ENCODE assay signal across 12 cellular contexts in the genomic region with DNA sequence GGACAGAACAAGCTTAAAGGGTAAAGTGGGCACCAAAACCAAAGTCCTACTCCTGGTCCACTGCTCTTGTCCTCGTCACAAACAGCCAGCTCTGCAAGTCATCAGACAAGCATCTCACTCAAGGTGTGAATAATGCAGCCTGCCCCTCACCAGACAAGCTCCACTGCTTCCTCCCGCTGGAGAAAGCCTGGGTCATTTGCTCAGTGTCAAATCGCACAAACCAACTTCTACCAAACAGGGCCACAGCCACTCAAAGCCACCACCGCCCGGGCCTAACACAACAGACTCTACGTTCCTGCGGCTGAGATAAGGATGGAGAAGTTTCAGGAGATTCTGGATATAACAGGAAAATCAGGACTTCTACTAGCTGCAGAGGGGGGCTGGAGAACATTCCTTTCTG. TPM values are rescaled to one million over a fixed set of nuclear protein-coding genes. Genes with fewer than 3 reads are reported as not detected.
DNase-seq lines count a peak whose midpoint lies in the region; ATAC-seq, FAIRE-seq and TF ChIP-seq lines count a peak whose summit lies in the region.
"Had no signal": no experiment of that assay in that cellular context is flagged by ENCODE, and none has a peak within 500 bp of the region (broad histone marks: within the 10 kb centered on the region; RNA-seq: fewer than 3 reads in every experiment).

No MANE protein-coding gene starts in this region.

- in situ Hi-C loops in GM23248 (cut with MboI): no loop called here
- in situ Hi-C loops in GM12878 (cut with MboI): no loop called here

- H3F3A ChIP-seq in GM23248 (ENCODE audit: insufficient read depth): peaks cover 3% of the 10 kb centered on the region
- peaks cover 3% of the 10 kb centered on the region for H3F3A ChIP-seq in PC-3 (ENCODE audit: low read length, unreplicated experiment)

- no peaks in the 10 kb centered on the region; the same call in 1 of the 2 replicates for H3K9me3 ChIP-seq in AG04450 (ENCODE audit: control insufficient read depth, insufficient read depth, low read length)
- H3K9me3 ChIP-seq in GM23248 (ENCODE audit: low read depth): no peaks in the 10 kb centered on the region
- no peaks in the 10 kb centered on the region for H3K9me3 ChIP-seq in GM12878 (replicated peaks; ENCODE audit: control insufficient read depth, insufficient read depth, low read length)
- H3K9me3 ChIP-seq in naive thymus-derived CD4-positive, alpha-beta T cell (ENCODE audit: control insufficient read depth in 2 of 3, low read length in 3 of 3): no peaks in the 10 kb centered on the region
- H3K9me3 ChIP-seq in osteoblast (ENCODE audit: low read depth, low read length): no peaks in the 10 kb centered on the region
- no peaks in the 10 kb centered on the region for H3K9me3 ChIP-seq in PC-3 (ENCODE audit: low read length)
- H3K9me3 ChIP-seq: upper lobe of left lung had no signal

- no peak for FAIRE-seq in GM12878 (lab: Jason Lieb, UNC)
- FAIRE-seq: GM18507 had no signal

- H3K36me3 ChIP-seq in GM23248 (ENCODE audit: low read depth) (peaks cover 4% of the 10 kb centered on the region; the same call in 1 of the 2 replicates), GM12878 (ENCODE audit: control insufficient read depth in 2 of 2, insufficient read depth in 2 of 2, low read length in 1 of 2) (peaks cover 8 to 33% of the 10 kb centered on the region in 2 experiments), osteoblast (ENCODE audit: insufficient read depth, low read length) (peaks cover 35% of the 10 kb centered on the region), PC-3 (ENCODE audit: low read depth, low read length) (peaks cover 26% of the 10 kb centered on the region)
- peaks cover 5 to 57% (median 5%) of the 10 kb centered on the region in 3 experiments for H3K36me3 ChIP-seq in naive thymus-derived CD4-positive, alpha-beta T cell (ENCODE audit: control insufficient read depth in 2 of 3, insufficient read depth in 3 of 3, low read length in 3 of 3)

- ATAC-seq in GM12878 (no peak), PC-3 (no peak), GM19455 (IDR thresholded peaks at IDR 0.05; ENCODE audit: unreplicated experiment) (no peak)
- no peak for ATAC-seq in naive thymus-derived CD4-positive, alpha-beta T cell

- H3K4me3 ChIP-seq in AG04450 (ENCODE audit: low read depth, low read length) (peak overlapping the region; percentile 79; the same call in 1 of the 2 replicates), GM23248 (no peak overlapping the region), GM12878 (peak overlapping the region; percentile 96; the same call in 1 of the 2 replicates), osteoblast (ENCODE audit: insufficient read depth, low read length) (no peak overlapping the region), PC-3 (ENCODE audit: low read length) (no peak overlapping the region)
- no peak overlapping the region for H3K4me3 ChIP-seq in naive thymus-derived CD4-positive, alpha-beta T cell (ENCODE audit: low read length)

- H2AFZ ChIP-seq in GM23248 (no peak overlapping the region), GM12878 (ENCODE audit: control insufficient read depth, low read depth, low read length) (no peak overlapping the region), osteoblast (ENCODE audit: low read length) (no peak overlapping the region), PC-3 (ENCODE audit: low read length) (no peak overlapping the region)

- no peak for TF ChIP-seq CTCF in AG04450 (IDR thresholded peaks at IDR 0.05; ENCODE audit: low read depth, low read length)
- TF ChIP-seq CTCF in GM12878 (IDR thresholded peaks at IDR 0.05 in 2 of 3, conservative IDR thresholded peaks at IDR 0.05 in 1 of 3; ENCODE audit: control insufficient read depth in 2 of 3, extremely low read depth in 1 of 3, insufficient read depth in 1 of 3, low read depth in 3 of 3, low read length in 3 of 3): no peak
- no peak for TF ChIP-seq CTCF in osteoblast (IDR thresholded peaks at IDR 0.05; ENCODE audit: extremely low read depth, low read depth, low read length)
- no peak for TF ChIP-seq CTCF in PC-3 (conservative IDR thresholded peaks at IDR 0.05; ENCODE audit: low read depth, low read length)
- no peak for TF ChIP-seq CTCF in RWPE1 (conservative IDR thresholded peaks at IDR 0.05; ENCODE audit: low read depth)

- no peaks in the 10 kb centered on the region for H3K27me3 Mint-ChIP-seq in naive thymus-derived CD4-positive, alpha-beta T cell

- H3K36me3 Mint-ChIP-seq in naive thymus-derived CD4-positive, alpha-beta T cell: peaks cover 20 to 59% (median 42%) of the 10 kb centered on the region in 5 donors

- peaks cover 0 to 6% (median 0%) of the 10 kb centered on the region in 11 donors for H3K9me3 Mint-ChIP-seq in naive thymus-derived CD4-positive, alpha-beta T cell

- no peak for TF ChIP-seq POLR2A in GM12878 (IDR thresholded peaks at IDR 0.05; ENCODE audit: low read depth, low read length)

- RAD21 ChIA-PET in GM12878 (lab: Charles Lee; ENCODE audit: unreplicated experiment): interaction anchor here (0.8 to 1.3 kb wide), 2 partner anchors 32 to 47 kb away, joined by 3 read pairs; no protein-coding TSS in a partner anchor

- peak overlapping the region in 7 of 9 donors; percentile 35 to 85 (median 81) for H3K27ac Mint-ChIP-seq in naive thymus-derived CD4-positive, alpha-beta T cell

- TF ChIP-seq RAD21 in GM12878 (IDR thresholded peaks at IDR 0.05; ENCODE audit: insufficient read depth, low read depth, low read length): no peak

- BruUV-seq in GM12878 (replicated peaks; lab: Mats Ljungman, UMichigan) (TSS peak; percentile 28), PC-3 (replicated peaks; lab: Mats Ljungman, UMichigan) (no TSS peak)

- H3K27me3 ChIP-seq in AG04450 (ENCODE audit: control insufficient read depth, insufficient read depth, low read length): no peaks in the 10 kb centered on the region
- H3K27me3 ChIP-seq in GM23248 (replicated peaks; ENCODE audit: insufficient read depth): no peaks in the 10 kb centered on the region
- H3K27me3 ChIP-seq in GM12878 (replicated peaks in 1 of 2; ENCODE audit: control insufficient read depth in 2 of 2, insufficient read depth in 2 of 2, low read length in 1 of 2): no peaks in the 10 kb centered on the region
- H3K27me3 ChIP-seq in naive thymus-derived CD4-positive, alpha-beta T cell (ENCODE audit: control insufficient read depth in 2 of 2, insufficient read depth in 2 of 2, low read length in 2 of 2): no peaks in the 10 kb centered on the region
- H3K27me3 ChIP-seq in osteoblast (ENCODE audit: insufficient read depth, low read length): no peaks in the 10 kb centered on the region
- no peaks in the 10 kb centered on the region for H3K27me3 ChIP-seq in PC-3 (ENCODE audit: low read length)
- H3K27me3 ChIP-seq: upper lobe of left lung had no signal

- CTCF ChIA-PET in AG04450 (lab: Charles Lee): interaction anchor here (1.2 to 3.6 kb wide), 3 partner anchors 15 to 130 kb away, joined by 3 to 23 read pairs (median 15); no protein-coding TSS in a partner anchor
- CTCF ChIA-PET in GM12878 (lab: Yijun Ruan, JAX): interaction anchor here (1.1 to 1.8 kb wide), 2 partner anchors 84 to 90 kb away, joined by 4 to 5 read pairs; no protein-coding TSS in a partner anchor
- CTCF ChIA-PET in naive thymus-derived CD4-positive, alpha-beta T cell (lab: Charles Lee): interaction anchor here (0.7 to 1.5 kb wide), 3 partner anchors 57 to 87 kb away, joined by 3 to 4 read pairs (median 3); no protein-coding TSS in a partner anchor
- CTCF ChIA-PET in PC-3 (lab: Charles Lee): no interaction called here
- CTCF ChIA-PET in RWPE1 (lab: Yijun Ruan, JAX): interaction anchor here (0.6 kb wide), 1 partner anchor 398 kb away, joined by 4 read pairs; the partner anchor contains the start of gene TTC22

- no peak for TF ChIP-seq EP300 in GM12878 (IDR thresholded peaks at IDR 0.05; ENCODE audit: borderline replicate concordance in 1 of 2, control insufficient read depth in 1 of 2, low read depth in 2 of 2, low read length in 2 of 2)

- POLR2A ChIA-PET in AG04450 (lab: Yijun Ruan, JAX) (interaction anchor here (0.6 kb wide), 1 partner anchor 27 kb away, joined by 5 read pairs; no protein-coding TSS in a partner anchor), GM12878 (lab: Charles Lee) (interaction anchor here (1.3 to 2.4 kb wide), 2 partner anchors 25 to 30 kb away, joined by 5 to 7 read pairs; no protein-coding TSS in a partner anchor), PC-3 (lab: Charles Lee; ENCODE audit: unreplicated experiment) (no interaction called here), RWPE1 (lab: Yijun Ruan, JAX; ENCODE audit: low non-redundant PET) (no interaction called here)
- POLR2A ChIA-PET in naive thymus-derived CD4-positive, alpha-beta T cell (lab: Charles Lee): interaction anchor here (0.8 to 3.2 kb wide), 3 partner anchors 18 to 119 kb away, joined by 3 to 12 read pairs (median 5); no protein-coding TSS in a partner anchor

- intact Hi-C loops in GM12878 (cut with micrococcal nuclease; ENCODE audit: unreplicated experiment): no loop called here
- intact Hi-C loops in naive thymus-derived CD4-positive, alpha-beta T cell (cut with micrococcal nuclease): loop anchor here in 1 of 2 donors (1.0 kb wide), 1 partner anchor 222 kb away; no protein-coding TSS in a partner anchor
- intact Hi-C loops in PC-3 (cut with micrococcal nuclease): loop anchor here (10.0 kb wide), 2 partner anchors 198 to 392 kb away; partner anchors contain the start of genes CYB5RL and MRPL37

- H3K9ac ChIP-seq in GM23248 (no peak overlapping the region), GM12878 (ENCODE audit: control insufficient read depth, insufficient read depth, low read length) (no peak overlapping the region), PC-3 (ENCODE audit: low read length) (no peak overlapping the region)

- H3K79me2 ChIP-seq in GM23248 (ENCODE audit: insufficient read depth) (peaks cover 71% of the 10 kb centered on the region), GM12878 (ENCODE audit: control insufficient read depth, insufficient read depth, low read length) (peaks cover 32% of the 10 kb centered on the region), osteoblast (ENCODE audit: insufficient read depth, low read length) (peaks cover 36% of the 10 kb centered on the region), PC-3 (ENCODE audit: low read length) (peaks cover 16% of the 10 kb centered on the region)

- H3K4me1 ChIP-seq in GM23248 (ENCODE audit: insufficient read depth) (peaks cover 24% of the 10 kb centered on the region), GM12878 (ENCODE audit: control insufficient read depth, insufficient read depth, low read length) (peaks cover 16% of the 10 kb centered on the region), osteoblast (ENCODE audit: insufficient read depth, low read length) (peaks cover 27% of the 10 kb centered on the region), PC-3 (ENCODE audit: insufficient read depth, low read length) (peaks cover 21% of the 10 kb centered on the region)
- H3K4me1 ChIP-seq in naive thymus-derived CD4-positive, alpha-beta T cell (ENCODE audit: control insufficient read depth in 2 of 2, insufficient read depth in 2 of 2, low read length in 2 of 2): peaks cover 21 to 24% of the 10 kb centered on the region in 2 donors

- H4K20me1 ChIP-seq in GM23248 (ENCODE audit: insufficient read depth): no peaks in the 10 kb centered on the region
- no peaks in the 10 kb centered on the region for H4K20me1 ChIP-seq in GM12878 (ENCODE audit: control insufficient read depth, insufficient read depth)
- peaks cover 17% of the 10 kb centered on the region for H4K20me1 ChIP-seq in osteoblast (ENCODE audit: insufficient read depth, low read length)
- H4K20me1 ChIP-seq in PC-3 (ENCODE audit: low read length): peaks cover 8% of the 10 kb centered on the region; the same call in 1 of the 2 replicates

- peak overlapping the region; percentile 62 to 92 (median 87) for H3K4me3 Mint-ChIP-seq in naive thymus-derived CD4-positive, alpha-beta T cell

- no peaks in the 10 kb centered on the region for H3K9me2 ChIP-seq in GM23248 (ENCODE audit: insufficient read depth)
- H3K9me2 ChIP-seq in PC-3 (replicated peaks; ENCODE audit: low read length): no peaks in the 10 kb centered on the region

- no peak overlapping the region for H3K4me2 ChIP-seq in GM23248 (ENCODE audit: unreplicated experiment)
- H3K4me2 ChIP-seq in GM12878 (ENCODE audit: control insufficient read depth, insufficient read depth): peak overlapping the region; percentile 96
- no peak overlapping the region for H3K4me2 ChIP-seq in osteoblast (ENCODE audit: insufficient read depth, low read length)
- no peak overlapping the region; the same call in 1 of the 2 replicates for H3K4me2 ChIP-seq in PC-3 (ENCODE audit: low read length)

- peaks cover 56 to 77% (median 75%) of the 10 kb centered on the region in 7 donors for H3K4me1 Mint-ChIP-seq in naive thymus-derived CD4-positive, alpha-beta T cell

- SMC1A ChIA-PET in GM12878 (lab: Charles Lee; ENCODE audit: uncharacterized antibody, unreplicated experiment): interaction anchor here (1.1 to 2.3 kb wide), 6 partner anchors 14 to 201 kb away, joined by 3 to 9 read pairs (median 4); no protein-coding TSS in a partner anchor

- 61 to 73% methylated on average over 7 of the region's 7 CpGs for WGBS in GM23248 (ENCODE audit: low coverage in 1 of 2, low lambda C conversion rate in 2 of 2, missing lambda C conversion rate in 2 of 2), 2 experiments
- WGBS in GM12878 (ENCODE audit: insufficient coverage, insufficient replicate concordance, low lambda C conversion rate, missing lambda C conversion rate): 92% methylated on average over 7 of the region's 7 CpGs

- H3K27ac ChIP-seq in AG04450 (ENCODE audit: low read depth, low read length): no peak overlapping the region
- no peak overlapping the region for H3K27ac ChIP-seq in GM23248
- no peak overlapping the region for H3K27ac ChIP-seq in GM12878 (ENCODE audit: control insufficient read depth, insufficient read depth)
- H3K27ac ChIP-seq in naive thymus-derived CD4-positive, alpha-beta T cell (ENCODE audit: low read depth, low read length): no peak overlapping the region
- H3K27ac ChIP-seq in osteoblast (ENCODE audit: low read depth, low read length): no peak overlapping the region
- H3K27ac ChIP-seq in PC-3 (ENCODE audit: low read length): no peak overlapping the region
- H3K27ac ChIP-seq in RWPE1: no peak overlapping the region

- DNase-seq in AG04450 (ENCODE audit: low read depth, low spot score) (no peak), GM23248 (peak; percentile 24), GM12878 (ENCODE audit: low read depth, low spot score) (no peak), osteoblast (ENCODE audit: insufficient read length, low spot score, missing footprints) (no peak), PC-3 (no peak), RWPE1 (ENCODE audit: low spot score) (no peak)
- DNase-seq in naive thymus-derived CD4-positive, alpha-beta T cell: no peak
- DNase-seq: activated CD4-positive, alpha-beta T cell treated with anti-CD3 and anti-CD28 coated beads, Interleukin-2, amount 50 U/mL, for 4 hours; stimulated activated CD4-positive, alpha-beta T cell treated with anti-CD3 and anti-CD28 coated beads, Interleukin-2, amount 100 ng/mL, for 24 hours; upper lobe of left lung had no signal

RNA-seq across cellular contexts. Expression of gene SSBP3, which starts 3.3 kb away (rescaled TPM):
- polyA plus RNA-seq in AG04450 (2011; rRNA removed): 33.8 and 34.3 TPM in 2 replicates
- 19.6 and 21.8 TPM in 2 replicates for polyA minus RNA-seq in AG04450 (2011; rRNA and poly(A)+ RNA removed)
- 15.4 and 19.9 TPM in 2 replicates for total RNA-seq in GM23248 (2014; rRNA removed; shearing (Covaris generic))
- 6.2 and 7.1 TPM in 2 replicates for polyA plus RNA-seq in GM23248 (2016; fragmentation: Nextera tagmentation; extraction: Ambion mirVana)
- total RNA-seq in GM12878 (2013; cell fraction: nucleolus; rRNA removed): 27.4 and 27.5 TPM in 2 replicates
- 15.8 and 16.1 TPM in 2 replicates for total RNA-seq in GM12878 (2014; rRNA removed)
- total RNA-seq in GM12878 (2014; rRNA removed; fragmentation: Illumina TruSeq; extraction: Trizol): 16.7 and 21.5 TPM in 2 replicates
- total RNA-seq in GM12878 (2021): 50.4 and 51.7 TPM in 2 replicates
- polyA plus RNA-seq in GM12878 (2011; ENCODE audit: low read depth): 10.0 TPM
- 8.1 and 18.0 TPM in 2 replicates for polyA plus RNA-seq in GM12878 (2011; rRNA removed)
- polyA plus RNA-seq in GM12878 (2011; cell fraction: cytosol; rRNA removed): 15.5 and 16.6 TPM in 2 replicates
- 31.4 and 44.2 TPM in 2 replicates for polyA plus RNA-seq in GM12878 (2011; cell fraction: nucleus; rRNA removed)
- 22.0 and 30.8 TPM in 2 replicates for polyA plus RNA-seq in GM12878 (2012)
- polyA plus RNA-seq in GM12878 (2014; fragmentation: Illumina TruSeq; extraction: Trizol): 38.8 and 40.3 TPM in 2 replicates
- polyA plus RNA-seq in GM12878 (2014; fragmentation: Nextera tagmentation; extraction: Ambion mirVana): 1 to 10 TPM; 4.1 to 7.9 TPM
- 30.1 and 41.9 TPM in 2 replicates for polyA plus RNA-seq in GM12878 (2014; rRNA removed)
- 1 to 10 TPM; 6.4 to 6.6 TPM for polyA plus RNA-seq in GM12878 (2016; fragmentation: Nextera tagmentation; extraction: Ambion mirVana)
- 9.3 and 10.4 TPM in 2 replicates for polyA minus RNA-seq in GM12878 (2011; rRNA and poly(A)+ RNA removed)
- polyA minus RNA-seq in GM12878 (2011; cell fraction: cytosol; rRNA and poly(A)+ RNA removed): 7.1 and 10.2 TPM in 2 replicates
- 3.7 and 11.5 TPM in 2 replicates for polyA minus RNA-seq in GM12878 (2011; cell fraction: nucleus; rRNA and poly(A)+ RNA removed)
- total RNA-seq in naive thymus-derived CD4-positive, alpha-beta T cell: 100 to 1,000 TPM in 2 of 5 experiments, 10 to 100 TPM in 3; 69.4 to 124 (median 98.1) TPM
- 10 to 100 TPM; 19.4 to 21.3 TPM for polyA plus RNA-seq in naive thymus-derived CD4-positive, alpha-beta T cell
- 14.5 and 18.3 TPM in 2 replicates for total RNA-seq in osteoblast
- total RNA-seq in PC-3 (2014; rRNA removed): 13.0 and 15.0 TPM in 2 replicates

Comparison
In these comparisons a context has a peak if more than half of its experiments do, and no peak if none do; other contexts are left out.
1. H3K4me3 ChIP-seq: peak in AG04450 (single experiment) and GM12878 (single experiment); none in GM23248 (single experiment), naive thymus-derived CD4-positive, alpha-beta T cell (single experiment), osteoblast (single experiment) and PC-3 (single experiment).
2. POLR2A ChIA-PET loops: an anchor here in AG04450 (0.6 kb wide), GM12878 (1.3 to 2.4 kb wide) and naive thymus-derived CD4-positive, alpha-beta T cell (0.8 to 3.2 kb wide); none called in PC-3 and RWPE1.